ENCODE assay signal across 8 cellular contexts in genomic region chr13:75481176-75482069, GRCh38. TPM values are rescaled to one million over a fixed set of nuclear protein-coding genes. Genes with fewer than 3 reads are reported as not detected.
DNase-seq lines count a peak whose midpoint lies in the region; ATAC-seq, FAIRE-seq and TF ChIP-seq lines count a peak whose summit lies in the region.

No MANE protein-coding gene starts in this region.

- no peaks in the 10 kb centered on the region for H3K36me3 ChIP-seq in A673 (ENCODE audit: insufficient read depth, low read length, poor library complexity, severe bottlenecking)
- H3K36me3 ChIP-seq in pancreas: no peaks in the 10 kb centered on the region

- FAIRE-seq in pancreas (lab: Jason Lieb, UNC): no peak

- H3K9me3 ChIP-seq in A673 (ENCODE audit: low read depth, low read length, poor library complexity, severe bottlenecking) (no peaks in the 10 kb centered on the region), pancreas (no peaks in the 10 kb centered on the region)

- H3K27me3 ChIP-seq in A673 (replicated peaks; ENCODE audit: insufficient read depth, low read depth, low read length, poor library complexity) (peaks cover 32% of the 10 kb centered on the region), pancreas (no peaks in the 10 kb centered on the region)

- intact Hi-C loops in A673 (cut with micrococcal nuclease; ENCODE audit: unreplicated experiment): loop anchor here (1.0 to 5.0 kb wide), 2 partner anchors 68 to 109 kb away; partner anchors contain the start of gene UCHL3
- intact Hi-C loops in head of caudate nucleus (cut with DNase I): loop anchor here (5.0 to 10.0 kb wide), 2 partner anchors 66 to 107 kb away; partner anchors contain the start of gene UCHL3
- intact Hi-C loops in pancreas (cut with DNase I): loop anchor here in 2 of 3 donors (5.0 to 10.0 kb wide), 2 partner anchors 104 to 107 kb away; no protein-coding TSS in a partner anchor

- H3K27ac ChIP-seq in A673 (ENCODE audit: low read depth, low read length, poor library complexity, severe bottlenecking) (no peak overlapping the region), pancreas (peak overlapping the region; percentile 70 to 90 (median 80))

- POLR2A ChIA-PET in A673 (lab: Charles Lee; ENCODE audit: low non-redundant PET): no interaction called here

- H3K4me1 ChIP-seq in A673 (ENCODE audit: insufficient read depth, low read length, poor library complexity, severe bottlenecking) (no peaks in the 10 kb centered on the region), pancreas (peaks cover 0 to 13% (median 0%) of the 10 kb centered on the region in 3 donors)

- TF ChIP-seq CTCF in A673 (conservative IDR thresholded peaks at IDR 0.05; ENCODE audit: low read depth, low read length) (no peak), pancreas (IDR thresholded peaks at IDR 0.05) (no peak)

- ATAC-seq in GM18499 (IDR thresholded peaks at IDR 0.05; ENCODE audit: insufficient read depth, unreplicated experiment): peak; percentile 9
- peak; percentile 24 for ATAC-seq in HG02885 (IDR thresholded peaks at IDR 0.05; ENCODE audit: poor library complexity, unreplicated experiment)
- peak; percentile 28 to 60 (median 46) for ATAC-seq in pancreas

- WGBS in pancreas, 2 donors: 0% methylated on average over 70 to 100 of the region's 100 CpGs

- peak overlapping the region; percentile 83 for H3K4me3 ChIP-seq in A673 (ENCODE audit: low read depth, low read length, poor library complexity, severe bottlenecking)
- H3K4me3 ChIP-seq in pancreas: peak overlapping the region; percentile 66 to 93 (median 87)

- no TSS peak for BruUV-seq in A673 (replicated peaks; lab: Mats Ljungman, UMichigan)

- DNase-seq in A673 (ENCODE audit: low spot score): peak; percentile 39
- DNase-seq in NCI-H345 (lab: John Stamatoyannopoulos, UW): peak; percentile 62
- DNase-seq in activated effector memory CD4-positive, alpha-beta T cell treated with Interleukin-2 at 50 U/mL for 16 hours: peak; percentile 1
- peak in 36 of 42 donors; percentile 10 to 65 (median 32) for DNase-seq in head of caudate nucleus
- DNase-seq in pancreas: peak; percentile 13 to 83 (median 46)
- DNase-seq in dedifferentiated amniotic fluid mesenchymal stem cell (ENCODE audit: extremely low spot score): no peak

- CTCF ChIA-PET in A673 (lab: Charles Lee): interaction anchor here (0.6 to 0.8 kb wide), 2 partner anchors 76 to 454 kb away, joined by 3 to 7 read pairs; no protein-coding TSS in a partner anchor

RNA-seq across cellular contexts. Expression of gene TBC1D4, which starts 0.5 kb away (rescaled TPM):
- total RNA-seq in A673 (2021) (9.8 and 10.6 TPM in 2 replicates), pancreas (10 to 100 TPM in 4 of 6 donors, 1 to 10 TPM in 2; 8.2 to 19.7 (median 10.5) TPM)
- polyA plus RNA-seq in pancreas: 10 to 100 TPM in 1 of 2 donors, 1 to 10 TPM in 1; 9.4 to 18.4 TPM

RNA-seq across cellular contexts. Expression of gene COMMD6, which starts 56.2 kb away (rescaled TPM):
- total RNA-seq in A673 (2021) (60.4 and 65.7 TPM in 2 replicates), pancreas (10 to 100 TPM; 38.1 to 96.5 (median 54.1) TPM)
- polyA plus RNA-seq in pancreas: 10 to 100 TPM; 66.5 to 89.2 TPM
